In the genomic region with DNA sequence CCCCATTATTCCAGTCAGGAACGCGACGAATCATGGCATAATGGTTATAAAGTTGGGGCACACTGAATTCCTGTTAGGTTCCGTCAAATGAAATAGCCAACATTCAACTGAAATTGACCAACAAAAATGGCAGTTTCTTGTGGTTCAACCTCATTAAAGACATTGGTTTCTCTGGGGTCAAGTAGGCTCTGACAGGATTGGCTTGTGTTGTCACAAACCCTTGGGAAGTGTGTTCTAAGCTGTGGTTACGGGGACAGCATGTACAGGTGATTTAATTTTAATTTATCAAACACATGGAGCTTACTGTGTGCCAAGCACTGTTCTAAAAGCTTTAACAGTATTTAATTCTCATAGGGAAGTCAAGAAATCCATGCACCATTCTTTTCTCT, we compare ENCODE assay signal across 8 cellular contexts. TPM values are rescaled to one million over a fixed set of nuclear protein-coding genes. Genes with fewer than 3 reads are reported as not detected.
A peak's percentile ranks its signal among the peaks of the same experiment; 100 is the strongest.
DNase-seq lines count a peak whose midpoint lies in the region; ATAC-seq, FAIRE-seq and TF ChIP-seq lines count a peak whose summit lies in the region.

No MANE protein-coding gene starts in this region.

- H3K4ac ChIP-seq in H1 (replicated peaks; ENCODE audit: insufficient read length, low read depth, low read length), result no peak overlapping the region

- no peak overlapping the region for H4K5ac ChIP-seq in H1 (ENCODE audit: insufficient read length, low read depth, low read length)

- in situ Hi-C loops in GM23248 (cut with MboI), result no loop called here

- DNase-seq in GM23248, result no peak
- DNase-seq in PC-3, result no peak
- DNase-seq in H1 (ENCODE audit: low read depth in 1 of 2, low spot score in 2 of 2), result no peak
- no peak for DNase-seq in ovary
- DNase-seq in NCI-H1417 treated with DMSO at 0.1 percent for 48 hours (lab: John Stamatoyannopoulos, UW), result no peak
- no peak for DNase-seq in GM12891 (ENCODE audit: insufficient read length, low spot score)

- TF ChIP-seq EP300 in H1 (IDR thresholded peaks at IDR 0.05; ENCODE audit: borderline replicate concordance in 1 of 2, low read depth in 2 of 2, low read length in 2 of 2), result no peak
- TF ChIP-seq EP300 in ovary (IDR thresholded peaks at IDR 0.05), result no peak

- H3K56ac ChIP-seq in H1 (replicated peaks; ENCODE audit: insufficient read length, low read depth, low read length), result no peak overlapping the region

- no peaks in the 10 kb centered on the region for H3K27me3 ChIP-seq in GM23248 (replicated peaks; ENCODE audit: insufficient read depth)
- H3K27me3 ChIP-seq in PC-3 (ENCODE audit: low read length), result no peaks in the 10 kb centered on the region
- peaks cover 0 to 10% (median 8%) of the 10 kb centered on the region in 4 experiments; a peak in 6 of 7 replicates for H3K27me3 ChIP-seq in H1 (replicated peaks in 1 of 4; ENCODE audit: control insufficient read depth in 3 of 4, extremely low read depth in 1 of 4, insufficient read depth in 3 of 4, low read length in 3 of 4)
- no peaks in the 10 kb centered on the region for H3K27me3 ChIP-seq in ovary

- H2BK15ac ChIP-seq in H1 (ENCODE audit: low read length), result no peak overlapping the region

- no peaks in the 10 kb centered on the region for H3K79me1 ChIP-seq in H1 (ENCODE audit: low read depth, low read length)

- H3K36me3 ChIP-seq in GM23248 (ENCODE audit: low read depth) (no peaks in the 10 kb centered on the region), PC-3 (ENCODE audit: low read depth, low read length) (no peaks in the 10 kb centered on the region), H1 (ENCODE audit: control insufficient read depth in 2 of 4, insufficient read depth in 4 of 4, low read length in 3 of 4) (no peaks in the 10 kb centered on the region), ovary (no peaks in the 10 kb centered on the region)

- H3K9ac ChIP-seq in GM23248, result no peak overlapping the region
- peak overlapping the region; percentile 63 for H3K9ac ChIP-seq in PC-3 (ENCODE audit: low read length)
- H3K9ac ChIP-seq in H1 (replicated peaks in 1 of 4; ENCODE audit: extremely low read depth in 1 of 4, low read depth in 3 of 4, low read length in 3 of 4), result no peak overlapping the region

- H3K79me2 ChIP-seq in GM23248 (ENCODE audit: insufficient read depth) (no peaks in the 10 kb centered on the region), PC-3 (ENCODE audit: low read length) (peaks cover 14% of the 10 kb centered on the region; the same call in 1 of the 2 replicates), H1 (ENCODE audit: control insufficient read depth in 1 of 2, insufficient read depth in 2 of 2, low read length in 2 of 2) (no peaks in the 10 kb centered on the region)

- H4K91ac ChIP-seq in H1 (replicated peaks; ENCODE audit: insufficient read length, low read length), result peak overlapping the region; percentile 74

- no peak overlapping the region for H2AK5ac ChIP-seq in H1 (ENCODE audit: low read depth, low read length)

- H2BK120ac ChIP-seq in H1 (replicated peaks; ENCODE audit: low read depth, low read length), result no peak overlapping the region

- WGBS in GM23248 (ENCODE audit: low coverage in 1 of 2, low lambda C conversion rate in 2 of 2, missing lambda C conversion rate in 2 of 2), 2 experiments, result 46 to 50% methylated on average over 5 of the region's 5 CpGs
- 58% methylated on average over 5 of the region's 5 CpGs; no CpG with 5 or more reads in 1 of the 2 experiments for WGBS in H1 (ENCODE audit: extremely low coverage in 1 of 2, insufficient coverage in 1 of 2, insufficient read length in 1 of 2, insufficient replicate concordance in 2 of 2, low coverage in 1 of 2, low lambda C conversion rate in 2 of 2, missing lambda C conversion rate in 1 of 2), 2 experiments
- WGBS in ovary, 3 donors, result 61 to 73% (median 71%) methylated on average over 5 of the region's 5 CpGs

- H3K4me3 ChIP-seq in GM23248, result peak overlapping the region; percentile 52; the same call in 1 of the 2 replicates
- peak overlapping the region; percentile 68 for H3K4me3 ChIP-seq in PC-3 (ENCODE audit: low read length)
- H3K4me3 ChIP-seq in H1 (ENCODE audit: extremely low read depth in 1 of 4, insufficient read depth in 2 of 4, low read depth in 3 of 4, low read length in 4 of 4), result peak overlapping the region in 3 of 4 experiments; percentile 30 to 50 (median 44); a peak in 6 of 8 replicates
- H3K4me3 ChIP-seq in ovary, result peak overlapping the region; percentile 35

- no peak for TF ChIP-seq POLR2A in H1 (IDR thresholded peaks at IDR 0.05; ENCODE audit: control extremely low read depth in 1 of 2, low read depth in 2 of 2, low read length in 2 of 2)
- no peak for TF ChIP-seq POLR2A in ovary (IDR thresholded peaks at IDR 0.05)
- no peak for TF ChIP-seq POLR2A in GM12891 (IDR thresholded peaks at IDR 0.05; ENCODE audit: low read depth, low read length)

- H2AFZ ChIP-seq in GM23248, result no peak overlapping the region
- peak overlapping the region; percentile 68 for H2AFZ ChIP-seq in PC-3 (ENCODE audit: low read length)
- H2AFZ ChIP-seq in H1 (ENCODE audit: low read length), result peak overlapping the region; percentile 22; the same call in 1 of the 2 replicates

- H2BK12ac ChIP-seq in H1 (ENCODE audit: low read depth, low read length), result no peak overlapping the region

- no peak overlapping the region for H3K14ac ChIP-seq in H1 (ENCODE audit: insufficient read length)

- CTCF ChIA-PET in PC-3 (lab: Charles Lee) (no interaction called here), H1 (lab: Charles Lee; ENCODE audit: partially characterized antibody) (no interaction called here)

- intact Hi-C loops in PC-3 (cut with micrococcal nuclease) (no loop called here), ovary (cut with DNase I) (no loop called here)

- BruUV-seq in PC-3 (replicated peaks; lab: Mats Ljungman, UMichigan), result no TSS peak

- peaks cover 2% of the 10 kb centered on the region; the same call in 1 of the 2 replicates for H3K23me2 ChIP-seq in H1 (ENCODE audit: low read depth, low read length)

- no peaks in the 10 kb centered on the region for H3K9me3 ChIP-seq in GM23248 (ENCODE audit: low read depth)
- no peaks in the 10 kb centered on the region for H3K9me3 ChIP-seq in PC-3 (ENCODE audit: low read length)
- H3K9me3 ChIP-seq in H1 (ENCODE audit: insufficient read depth in 2 of 2, low read depth in 1 of 2, low read length in 1 of 2), result no peaks in the 10 kb centered on the region
- H3K9me3 ChIP-seq in ovary, result no peaks in the 10 kb centered on the region

- H3K18ac ChIP-seq in H1 (ENCODE audit: extremely low read depth, low read length), result no peak overlapping the region; the same call in 1 of the 2 replicates

- no peaks in the 10 kb centered on the region for H3K9me2 ChIP-seq in GM23248 (ENCODE audit: insufficient read depth)
- no peaks in the 10 kb centered on the region for H3K9me2 ChIP-seq in PC-3 (replicated peaks; ENCODE audit: low read length)

- peak overlapping the region; percentile 85; the same call in 1 of the 2 replicates for H4K8ac ChIP-seq in H1 (ENCODE audit: extremely low read depth, insufficient read depth, low read length)

- ATAC-seq in PC-3 (no peak), GM21723 (IDR thresholded peaks at IDR 0.05; ENCODE audit: unreplicated experiment) (no peak), HG02970 (IDR thresholded peaks at IDR 0.05; ENCODE audit: low FRiP score, unreplicated experiment) (no peak)

- H2BK20ac ChIP-seq in H1 (ENCODE audit: low read length), result no peak overlapping the region

- H2BK5ac ChIP-seq in H1 (ENCODE audit: low read depth, low read length), result no peak overlapping the region

- TF ChIP-seq CTCF in PC-3 (conservative IDR thresholded peaks at IDR 0.05; ENCODE audit: low read depth, low read length) (no peak), H1 (IDR thresholded peaks at IDR 0.05; ENCODE audit: control extremely low read depth in 1 of 3, insufficient read depth in 1 of 3, low read depth in 1 of 3, low read length in 3 of 3) (no peak), ovary (IDR thresholded peaks at IDR 0.05) (no peak)

- H3K4me2 ChIP-seq in GM23248 (ENCODE audit: unreplicated experiment) (no peak overlapping the region), PC-3 (ENCODE audit: low read length) (peak overlapping the region; percentile 90), H1 (ENCODE audit: insufficient read depth in 1 of 2, low read depth in 2 of 2, low read length in 2 of 2) (peak overlapping the region; percentile 65 to 78)

- H3F3A ChIP-seq in GM23248 (ENCODE audit: insufficient read depth), result no peaks in the 10 kb centered on the region
- no peaks in the 10 kb centered on the region for H3F3A ChIP-seq in PC-3 (ENCODE audit: low read length, unreplicated experiment)

- no peaks in the 10 kb centered on the region for H4K20me1 ChIP-seq in GM23248 (ENCODE audit: insufficient read depth)
- H4K20me1 ChIP-seq in PC-3 (ENCODE audit: low read length), result no peaks in the 10 kb centered on the region
- no peaks in the 10 kb centered on the region for H4K20me1 ChIP-seq in H1 (replicated peaks in 1 of 2; ENCODE audit: control insufficient read depth in 1 of 2, insufficient read depth in 2 of 2, low read length in 2 of 2)

- H3K23ac ChIP-seq in H1 (ENCODE audit: insufficient read length), result no peak overlapping the region

- FAIRE-seq in H1 (lab: Jason Lieb, UNC) (no peak), GM12891 (lab: Jason Lieb, UNC) (no peak)

- H3K27ac ChIP-seq in GM23248, result no peak overlapping the region
- H3K27ac ChIP-seq in PC-3 (ENCODE audit: low read length), result no peak overlapping the region
- H3K27ac ChIP-seq in H1 (ENCODE audit: low read depth, low read length), result no peak overlapping the region
- H3K27ac ChIP-seq in ovary, result no peak overlapping the region

- TF ChIP-seq RAD21 in H1 (IDR thresholded peaks at IDR 0.05 in 1 of 2, conservative IDR thresholded peaks at IDR 0.05 in 1 of 2; ENCODE audit: low read depth in 2 of 2, low read length in 2 of 2), result no peak

- H3K4me1 ChIP-seq in GM23248 (ENCODE audit: insufficient read depth), result no peaks in the 10 kb centered on the region
- peaks cover 17% of the 10 kb centered on the region for H3K4me1 ChIP-seq in PC-3 (ENCODE audit: insufficient read depth, low read length)
- H3K4me1 ChIP-seq in H1 (replicated peaks in 1 of 4; ENCODE audit: control insufficient read depth in 3 of 4, insufficient read depth in 4 of 4, low read length in 3 of 4), result peaks cover 0 to 6% (median 3%) of the 10 kb centered on the region in 4 experiments; a peak in 5 of 7 replicates
- H3K4me1 ChIP-seq in ovary (ENCODE audit: insufficient read depth), result no peaks in the 10 kb centered on the region

- POLR2A ChIA-PET in PC-3 (lab: Charles Lee; ENCODE audit: unreplicated experiment), result no interaction called here
- POLR2A ChIA-PET in H1 (lab: Charles Lee; ENCODE audit: partially characterized antibody), result no interaction called here

RNA-seq across cellular contexts. Expression of a gene that starts 0.8 kb away (rescaled TPM):
- total RNA-seq in GM23248 (2014; rRNA removed; shearing (Covaris generic)), result not detected in 2 replicates
- polyA plus RNA-seq in GM23248 (2016; fragmentation: Nextera tagmentation; extraction: Ambion mirVana) (not detected in 2 replicates), H1 (2011; rRNA removed) (0.76 and 0.78 TPM in 2 replicates), ovary (1 to 10 TPM in 1 of 2 donors, under 1 TPM in 1; 0.42 to 1.3 TPM)
- total RNA-seq in PC-3 (2014; rRNA removed) (7.7 and 8.0 TPM in 2 replicates), ovary (1 to 10 TPM in 2 of 7 donors, under 1 TPM in 5; 0.40 to 2.5 (median 0.68) TPM)
- 0.84 and 1.1 TPM in 2 replicates for total RNA-seq in H1 (2021; fragmentation: NEBNext Ultra II Directional; extraction: Animal tissue kit (Norgen Biotek cat#: 25700))
- 0.69 TPM for polyA plus RNA-seq in H1 (2011; cell fraction: cytosol; rRNA removed)
- polyA plus RNA-seq in H1 (2011; cell fraction: nucleus; rRNA removed), result 0.64 TPM
- polyA plus RNA-seq in H1 (2012, experiment 1 of 2), result 0.32 to 0.61 TPM (median 0.51 TPM) in 4 replicates
- 0.07 TPM for polyA plus RNA-seq in H1 (2012, experiment 2 of 2)
- polyA plus RNA-seq in H1 (2013, experiment 1 of 2), result 0.81 TPM
- polyA plus RNA-seq in H1 (2013, experiment 2 of 2), result 0.92 TPM
- polyA minus RNA-seq in H1 (2011; rRNA and poly(A)+ RNA removed), result 1.4 and 1.7 TPM in 2 replicates
- polyA minus RNA-seq in H1 (2011; cell fraction: cytosol; rRNA and poly(A)+ RNA removed), result 1.0 TPM
- 2.3 TPM for polyA minus RNA-seq in H1 (2011; cell fraction: nucleus; rRNA and poly(A)+ RNA removed)
- polyA plus RNA-seq in GM12891 (2012; ENCODE audit: low read depth, missing spikeins), result 0.12 TPM
